In the genomic region with DNA sequence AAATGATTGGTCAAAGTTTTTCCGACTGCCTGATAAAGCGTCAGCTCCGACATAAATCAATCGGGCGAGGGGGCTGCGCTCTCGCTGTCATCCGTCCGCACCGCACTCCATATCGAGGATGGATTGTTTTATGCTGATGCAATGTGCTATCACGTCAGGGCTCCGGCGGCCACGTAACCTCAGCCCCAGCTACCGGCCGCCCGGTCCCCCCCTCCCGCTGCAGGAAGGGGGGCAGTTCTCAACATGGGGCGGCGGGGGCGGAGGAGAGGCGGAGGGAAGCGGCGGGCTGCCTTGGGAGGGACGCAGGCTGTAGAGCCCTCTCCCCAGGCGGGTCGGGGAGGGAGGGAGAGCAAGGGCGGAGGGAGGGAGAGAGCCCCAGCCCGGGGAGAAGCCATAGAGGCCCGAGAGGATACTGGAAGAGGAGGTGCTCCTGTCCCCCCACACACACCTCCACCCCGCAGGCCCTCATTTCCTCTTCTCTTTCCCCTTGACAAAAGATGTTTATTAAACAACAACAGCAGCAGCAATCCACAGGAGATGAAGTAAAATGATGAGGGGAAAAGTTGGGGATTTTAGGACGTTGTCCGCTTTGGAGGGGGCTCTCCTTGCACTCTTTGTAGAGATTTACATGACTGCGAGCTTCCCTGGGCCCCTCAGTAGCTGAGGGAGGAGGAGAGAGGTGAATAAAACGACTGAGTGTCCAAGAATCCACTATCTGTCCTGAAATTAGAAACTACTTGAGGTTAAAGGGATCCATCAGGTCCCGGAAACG, we compare ENCODE assay signal across 9 cellular contexts. TPM values are rescaled to one million over a fixed set of nuclear protein-coding genes. Genes with fewer than 3 reads are reported as not detected.
DNase-seq lines count a peak whose midpoint lies in the region; ATAC-seq, FAIRE-seq and TF ChIP-seq lines count a peak whose summit lies in the region.
"Had no signal": no experiment of that assay in that cellular context is flagged by ENCODE, and none has a peak within 500 bp of the region (broad histone marks: within the 10 kb centered on the region; RNA-seq: fewer than 3 reads in every experiment).

No MANE protein-coding gene starts in this region.

- no peak overlapping the region for H3K27ac Mint-ChIP-seq in T-helper 17 cell

- H3K4me1 ChIP-seq in endothelial cell of umbilical vein (ENCODE audit: control insufficient read depth, extremely low read depth, insufficient read depth, low read length): peaks cover 13% of the 10 kb centered on the region

- H3K4me1 Mint-ChIP-seq in T-helper 17 cell: peaks cover 17% of the 10 kb centered on the region

- H3K27me3 Mint-ChIP-seq in T-helper 17 cell: peaks cover 91% of the 10 kb centered on the region

- intact Hi-C loops in endothelial cell of umbilical vein (cut with micrococcal nuclease): no loop called here

- H3K4me2 ChIP-seq in endothelial cell of umbilical vein (ENCODE audit: insufficient read depth, low read length): peak overlapping the region; percentile 65

- no peak overlapping the region for H3K27ac ChIP-seq in endothelial cell of umbilical vein (ENCODE audit: insufficient read depth, low read depth, low read length)
- H3K27ac ChIP-seq: BLaER1 had no signal

- no peak for TF ChIP-seq POLR2A in endothelial cell of umbilical vein (IDR thresholded peaks at IDR 0.05; ENCODE audit: low read depth, low read length)

- TF ChIP-seq CTCF in endothelial cell of umbilical vein (IDR thresholded peaks at IDR 0.05; ENCODE audit: extremely low read depth in 1 of 2, insufficient read depth in 1 of 2, low read depth in 1 of 2, low read length in 2 of 2): no peak

- no peaks in the 10 kb centered on the region for H4K20me1 ChIP-seq in endothelial cell of umbilical vein (replicated peaks; ENCODE audit: control insufficient read depth, extremely low read depth, insufficient read depth, low read length)

- POLR2A ChIA-PET in endothelial cell of umbilical vein (lab: Charles Lee): no interaction called here

- CTCF ChIA-PET in endothelial cell of umbilical vein (lab: Charles Lee): interaction anchor here (0.9 to 3.2 kb wide), 6 partner anchors 10 to 547 kb away, joined by 3 to 73 read pairs (median 4); no protein-coding TSS in a partner anchor

- H2AFZ ChIP-seq in endothelial cell of umbilical vein (ENCODE audit: low read depth, low read length): peak overlapping the region; percentile 46

- FAIRE-seq in endothelial cell of umbilical vein (lab: Jason Lieb, UNC): peak; percentile 76

- H3K9me3 ChIP-seq in T-helper 17 cell (ENCODE audit: control insufficient read depth, low read length, poor library complexity, severe bottlenecking): no peaks in the 10 kb centered on the region
- H3K9me3 ChIP-seq in endothelial cell of umbilical vein (replicated peaks; ENCODE audit: control insufficient read depth, insufficient read depth, low read length): no peaks in the 10 kb centered on the region
- H3K9me3 ChIP-seq: BLaER1 had no signal

- no peak overlapping the region for H3K9ac ChIP-seq in endothelial cell of umbilical vein (replicated peaks; ENCODE audit: extremely low read depth, insufficient read depth, low read length)
- H3K9ac ChIP-seq: BLaER1 had no signal

- no TSS peak for BruUV-seq in endothelial cell of umbilical vein (replicated peaks; lab: Mats Ljungman, UMichigan)

- H3K4me3 ChIP-seq in endothelial cell of umbilical vein (replicated peaks in 1 of 3; ENCODE audit: insufficient read depth in 1 of 3, low read depth in 1 of 3, low read length in 3 of 3): peak overlapping the region in 1 of 3 experiments; percentile 40

- H3K79me2 ChIP-seq in endothelial cell of umbilical vein (ENCODE audit: control insufficient read depth, insufficient read depth, low read length): no peaks in the 10 kb centered on the region

- no peaks in the 10 kb centered on the region for H3K9me1 ChIP-seq in endothelial cell of umbilical vein (replicated peaks; ENCODE audit: control insufficient read depth, extremely low read depth, insufficient read depth, low read length)

- H3K36me3 ChIP-seq in endothelial cell of umbilical vein (ENCODE audit: control insufficient read depth in 2 of 2, extremely low read depth in 1 of 2, insufficient read depth in 2 of 2, low read length in 2 of 2): no peaks in the 10 kb centered on the region
- H3K36me3 ChIP-seq: BLaER1 had no signal

- peak overlapping the region; percentile 91 for H3K4me3 Mint-ChIP-seq in T-helper 17 cell

- H3K27me3 ChIP-seq in endothelial cell of umbilical vein (ENCODE audit: control insufficient read depth in 2 of 2, insufficient read depth in 2 of 2, low read length in 2 of 2): peaks cover 72 to 96% of the 10 kb centered on the region in 2 experiments

- peak; percentile 34 for DNase-seq in NCI-H2196 (lab: John Stamatoyannopoulos, UW; ENCODE audit: unreplicated experiment)
- no peak for DNase-seq in NCI-H2196 treated with DMSO at 0.1 percent for 48 hours (lab: John Stamatoyannopoulos, UW; ENCODE audit: unreplicated experiment)
- no peak for DNase-seq in T-helper 17 cell
- DNase-seq in endothelial cell of umbilical vein (ENCODE audit: low read depth, low spot score): peak; percentile 22
- peak; percentile 61 for DNase-seq in stimulated activated CD4-positive, alpha-beta T cell treated with anti-CD3 and anti-CD28 coated beads, Interleukin-2, amount 100 ng/mL, for 4 hours (ENCODE audit: low read depth)
- no peak for DNase-seq in medulla oblongata (ENCODE audit: extremely low spot score)
- DNase-seq in NCI-H1092 treated with DMSO at 0.1 percent for 48 hours (lab: John Stamatoyannopoulos, UW): no peak

- ATAC-seq in T-helper 17 cell: peak; percentile 54
- no peak for ATAC-seq in GM19467 (IDR thresholded peaks at IDR 0.05; ENCODE audit: unreplicated experiment)

- dilution Hi-C loops in endothelial cell of umbilical vein (cut with MboI; ENCODE audit: extremely low pct_ligation_motif_present, low sequenced_read_pairs): no loop called here

- H3K36me3 Mint-ChIP-seq in T-helper 17 cell (ENCODE audit: low read depth): peaks cover 6% of the 10 kb centered on the region

TF ChIP-seq in endothelial cell of umbilical vein, 7 proteins besides CTCF, POLR2A, EP300 and RAD21:
- TF ChIP-seq EZH2 (IDR thresholded peaks at IDR 0.05; ENCODE audit: borderline replicate concordance, low read depth, low read length, severe bottlenecking): peak; percentile 33
- TF ChIP-seq MYC (IDR thresholded peaks at IDR 0.05; ENCODE audit: low read depth, low read length): no peak
TF ChIP-seq in endothelial cell of umbilical vein: peak in this region for 1.

RNA-seq across cellular contexts. Expression of a gene that starts 0.5 kb away (rescaled TPM):
- total RNA-seq in T-helper 17 cell: under 1 TPM in 1 of 2 donors, not detected in 1; 0.16 TPM
- total RNA-seq in endothelial cell of umbilical vein: 0.69 and 1.1 TPM in 2 replicates
- polyA plus RNA-seq in endothelial cell of umbilical vein: 0.49 and 0.79 TPM in 2 replicates
- 0.62 and 0.82 TPM in 2 replicates for polyA plus RNA-seq in endothelial cell of umbilical vein (2011; cell fraction: cytosol; rRNA removed)
- 0.50 and 0.54 TPM in 2 replicates for polyA plus RNA-seq in endothelial cell of umbilical vein (2011; cell fraction: nucleus; rRNA removed)
- 0.98 and 1.4 TPM in 2 replicates for polyA plus RNA-seq in endothelial cell of umbilical vein (2012)
- polyA minus RNA-seq in endothelial cell of umbilical vein: 1.3 and 2.6 TPM in 2 replicates
- not detected for polyA minus RNA-seq in endothelial cell of umbilical vein (2011; cell fraction: cytosol; rRNA and poly(A)+ RNA removed)
- polyA minus RNA-seq in endothelial cell of umbilical vein (2011; cell fraction: nucleus; rRNA and poly(A)+ RNA removed): 0.24 and 0.38 TPM in 2 replicates

RNA-seq across cellular contexts. Expression of a gene that starts 11.6 kb away (rescaled TPM):
- not detected for total RNA-seq in T-helper 17 cell
- 1.7 and 2.0 TPM in 2 replicates for total RNA-seq in endothelial cell of umbilical vein
- 1.6 and 2.4 TPM in 2 replicates for polyA plus RNA-seq in endothelial cell of umbilical vein
- 0.81 and 0.86 TPM in 2 replicates for polyA plus RNA-seq in endothelial cell of umbilical vein (2011; cell fraction: cytosol; rRNA removed)
- 0.63 and 0.96 TPM in 2 replicates for polyA plus RNA-seq in endothelial cell of umbilical vein (2011; cell fraction: nucleus; rRNA removed)
- 3.4 and 3.6 TPM in 2 replicates for polyA plus RNA-seq in endothelial cell of umbilical vein (2012)
- 0.25 and 1.7 TPM in 2 replicates for polyA minus RNA-seq in endothelial cell of umbilical vein
- not detected for polyA minus RNA-seq in endothelial cell of umbilical vein (2011; cell fraction: cytosol; rRNA and poly(A)+ RNA removed)
- polyA minus RNA-seq in endothelial cell of umbilical vein (2011; cell fraction: nucleus; rRNA and poly(A)+ RNA removed): 0.67 and 0.91 TPM in 2 replicates

RNA-seq across cellular contexts. Expression of a gene that starts 15.8 kb away (rescaled TPM):
- under 1 TPM in 1 of 2 donors, not detected in 1; 0.82 TPM for total RNA-seq in T-helper 17 cell
- 24.5 and 29.8 TPM in 2 replicates for total RNA-seq in endothelial cell of umbilical vein
- 23.5 and 24.2 TPM in 2 replicates for polyA plus RNA-seq in endothelial cell of umbilical vein
- 18.2 and 21.3 TPM in 2 replicates for polyA plus RNA-seq in endothelial cell of umbilical vein (2011; cell fraction: cytosol; rRNA removed)
- polyA plus RNA-seq in endothelial cell of umbilical vein (2011; cell fraction: nucleus; rRNA removed): 5.5 and 6.9 TPM in 2 replicates
- 26.0 and 33.3 TPM in 2 replicates for polyA plus RNA-seq in endothelial cell of umbilical vein (2012)
- 8.2 and 9.4 TPM in 2 replicates for polyA minus RNA-seq in endothelial cell of umbilical vein
- polyA minus RNA-seq in endothelial cell of umbilical vein (2011; cell fraction: cytosol; rRNA and poly(A)+ RNA removed): 10.9 TPM
- polyA minus RNA-seq in endothelial cell of umbilical vein (2011; cell fraction: nucleus; rRNA and poly(A)+ RNA removed): 1.3 and 1.5 TPM in 2 replicates

RNA-seq across cellular contexts. Expression of a gene that starts 21.9 kb away (rescaled TPM):
- total RNA-seq in T-helper 17 cell: not detected
- total RNA-seq in endothelial cell of umbilical vein: 24.0 and 27.4 TPM in 2 replicates
- 8.8 and 10.0 TPM in 2 replicates for polyA plus RNA-seq in endothelial cell of umbilical vein
- polyA plus RNA-seq in endothelial cell of umbilical vein (2011; cell fraction: cytosol; rRNA removed): 4.3 and 6.1 TPM in 2 replicates
- 42.1 and 47.5 TPM in 2 replicates for polyA plus RNA-seq in endothelial cell of umbilical vein (2011; cell fraction: nucleus; rRNA removed)
- 12.4 and 13.8 TPM in 2 replicates for polyA plus RNA-seq in endothelial cell of umbilical vein (2012)
- polyA minus RNA-seq in endothelial cell of umbilical vein: 3.9 and 7.0 TPM in 2 replicates
- polyA minus RNA-seq in endothelial cell of umbilical vein (2011; cell fraction: cytosol; rRNA and poly(A)+ RNA removed): 2.8 TPM
- polyA minus RNA-seq in endothelial cell of umbilical vein (2011; cell fraction: nucleus; rRNA and poly(A)+ RNA removed): 9.1 and 16.5 TPM in 2 replicates

RNA-seq across cellular contexts. Expression of a gene that starts 33.1 kb away (rescaled TPM):
- total RNA-seq in T-helper 17 cell: not detected
- total RNA-seq in endothelial cell of umbilical vein: 7.3 and 8.5 TPM in 2 replicates
- 2.0 and 2.6 TPM in 2 replicates for polyA plus RNA-seq in endothelial cell of umbilical vein
- polyA plus RNA-seq in endothelial cell of umbilical vein (2011; cell fraction: cytosol; rRNA removed): 1.0 and 1.1 TPM in 2 replicates
- polyA plus RNA-seq in endothelial cell of umbilical vein (2011; cell fraction: nucleus; rRNA removed): 13.1 and 13.2 TPM in 2 replicates
- 3.3 and 3.5 TPM in 2 replicates for polyA plus RNA-seq in endothelial cell of umbilical vein (2012)
- 0.57 and 0.58 TPM in 2 replicates for polyA minus RNA-seq in endothelial cell of umbilical vein
- polyA minus RNA-seq in endothelial cell of umbilical vein (2011; cell fraction: cytosol; rRNA and poly(A)+ RNA removed): 0.82 TPM
- 2.5 and 2.6 TPM in 2 replicates for polyA minus RNA-seq in endothelial cell of umbilical vein (2011; cell fraction: nucleus; rRNA and poly(A)+ RNA removed)

Comparison
In these comparisons a context has a peak if more than half of its experiments do, and no peak if none do; other contexts are left out.
1. DNase-seq: peak in NCI-H2196 (single experiment), endothelial cell of umbilical vein (single experiment) and stimulated activated CD4-positive, alpha-beta T cell treated with anti-CD3 and anti-CD28 coated beads, Interleukin-2, amount 100 ng/mL, for 4 hours (single experiment); none in NCI-H2196 treated with DMSO at 0.1 percent for 48 hours (single experiment), T-helper 17 cell (0 of 3), medulla oblongata (single experiment) and NCI-H1092 treated with DMSO at 0.1 percent for 48 hours (single experiment).
2. RNA of a gene that starts 15.8 kb away (total RNA-seq): 24.5 to 29.8 TPM in endothelial cell of umbilical vein; 0.82 TPM in T-helper 17 cell; every median in the first group is over 10 times any median in the second.